Comparison of ENCODE assay signal across 1 cellular context in the genomic region with DNA sequence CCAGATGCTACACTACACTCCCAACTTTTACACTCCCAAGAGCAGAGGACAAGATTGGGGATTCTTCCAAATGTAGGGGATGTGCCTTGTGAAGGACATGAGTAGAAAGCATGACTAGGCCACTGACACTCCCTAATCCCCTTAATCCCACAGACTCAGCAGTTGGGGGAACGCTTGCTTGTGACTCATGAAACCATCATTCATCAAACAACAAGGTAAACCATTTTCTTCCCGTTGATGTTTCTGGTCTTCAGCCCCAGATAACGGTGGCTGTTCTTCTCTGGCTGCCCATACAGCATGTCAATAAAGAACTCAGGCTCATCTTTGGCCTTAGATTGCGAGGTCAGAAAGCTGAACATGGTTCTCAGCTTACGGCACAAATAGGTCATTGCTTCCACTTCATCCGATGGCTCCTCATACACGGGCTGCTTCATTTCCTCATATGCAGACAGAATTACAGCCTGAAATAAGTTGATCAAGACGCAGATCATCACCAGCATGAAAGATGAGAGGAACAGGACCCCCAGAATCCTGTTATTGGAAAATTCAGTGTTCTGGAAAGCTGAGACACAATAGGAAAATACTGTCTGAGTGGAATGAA.
TF ChIP-seq lines count a peak whose summit lies in the region.

No MANE protein-coding gene starts in this region.

TF ChIP-seq in IMR-90, 13 proteins besides CTCF, POLR2A, EP300 and RAD21 (continued from another document):
- TF ChIP-seq, protein P1, sequence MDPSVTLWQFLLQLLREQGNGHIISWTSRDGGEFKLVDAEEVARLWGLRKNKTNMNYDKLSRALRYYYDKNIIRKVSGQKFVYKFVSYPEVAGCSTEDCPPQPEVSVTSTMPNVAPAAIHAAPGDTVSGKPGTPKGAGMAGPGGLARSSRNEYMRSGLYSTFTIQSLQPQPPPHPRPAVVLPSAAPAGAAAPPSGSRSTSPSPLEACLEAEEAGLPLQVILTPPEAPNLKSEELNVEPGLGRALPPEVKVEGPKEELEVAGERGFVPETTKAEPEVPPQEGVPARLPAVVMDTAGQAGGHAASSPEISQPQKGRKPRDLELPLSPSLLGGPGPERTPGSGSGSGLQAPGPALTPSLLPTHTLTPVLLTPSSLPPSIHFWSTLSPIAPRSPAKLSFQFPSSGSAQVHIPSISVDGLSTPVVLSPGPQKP (IDR thresholded peaks at IDR 0.05; ENCODE audit: borderline replicate concordance, low read depth, low read length): no peak
- no peak for TF ChIP-seq RFX5 (IDR thresholded peaks at IDR 0.05; ENCODE audit: low read depth, low read length)
- 0 out of 2 replicates have a peak, but pooled peaks have one; percentile 3 for TF ChIP-seq NFE2L2 (IDR thresholded peaks at IDR 0.05; ENCODE audit: low read depth, low read length)
- no peak for TF ChIP-seq SMC3 (IDR thresholded peaks at IDR 0.05; ENCODE audit: low read depth, low read length)
- peak; percentile 54 for TF ChIP-seq FOS (IDR thresholded peaks at IDR 0.05; ENCODE audit: low read depth, low read length)
- no peak for TF ChIP-seq RCOR1 (IDR thresholded peaks at IDR 0.05; ENCODE audit: insufficient replicate concordance, low read length)
- TF ChIP-seq, protein P2, sequence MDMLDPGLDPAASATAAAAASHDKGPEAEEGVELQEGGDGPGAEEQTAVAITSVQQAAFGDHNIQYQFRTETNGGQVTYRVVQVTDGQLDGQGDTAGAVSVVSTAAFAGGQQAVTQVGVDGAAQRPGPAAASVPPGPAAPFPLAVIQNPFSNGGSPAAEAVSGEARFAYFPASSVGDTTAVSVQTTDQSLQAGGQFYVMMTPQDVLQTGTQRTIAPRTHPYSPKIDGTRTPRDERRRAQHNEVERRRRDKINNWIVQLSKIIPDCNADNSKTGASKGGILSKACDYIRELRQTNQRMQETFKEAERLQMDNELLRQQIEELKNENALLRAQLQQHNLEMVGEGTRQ (IDR thresholded peaks at IDR 0.05; ENCODE audit: low read depth, low read length): no peak
- no peak for TF ChIP-seq CEBPB (IDR thresholded peaks at IDR 0.05; ENCODE audit: low read depth, low read length)
- TF ChIP-seq MAFK (IDR thresholded peaks at IDR 0.05; ENCODE audit: low read depth, low read length): peak; percentile 48; the same call in 1 of the 2 replicates
- no peak for TF ChIP-seq CHD1 (IDR thresholded peaks at IDR 0.05; ENCODE audit: low read depth, low read length)
- no peak for TF ChIP-seq BHLHE40 (IDR thresholded peaks at IDR 0.05; ENCODE audit: low read depth, low read length)
- TF ChIP-seq MXI1 (IDR thresholded peaks at IDR 0.05; ENCODE audit: borderline replicate concordance, low read depth, low read length): no peak
